ENCODE assay signal across 29 cellular contexts in the genomic region with DNA sequence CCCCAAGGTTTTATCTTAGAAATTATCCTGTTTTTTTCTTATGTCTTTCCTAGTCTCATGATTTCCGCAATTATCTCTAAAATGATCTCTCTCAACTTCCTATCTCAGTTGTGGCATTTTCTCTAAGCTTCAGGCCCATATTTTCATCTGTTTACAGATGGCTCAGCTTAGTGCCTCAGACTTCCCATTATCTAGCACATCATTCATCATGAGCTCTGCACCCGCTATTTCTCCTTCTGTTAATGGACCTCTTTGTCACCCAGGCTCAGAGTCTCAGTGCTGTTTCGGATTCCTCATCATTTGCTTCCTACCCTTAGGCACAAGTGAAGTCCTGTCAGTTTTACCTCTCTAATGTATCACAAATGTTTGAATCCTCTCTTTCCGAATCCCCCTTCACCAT.
"Had no signal": no experiment of that assay in that cellular context is flagged by ENCODE, and none has a peak within 500 bp of the region (broad histone marks: within the 10 kb centered on the region; RNA-seq: fewer than 3 reads in every experiment).

No MANE protein-coding gene starts in this region.

- FAIRE-seq: endometrium, urothelium cell line had no signal

- DNase-seq: activated B cell treated with CpG ODN at 0.5 μM for 24 hours; activated CD4-positive, alpha-beta T cell treated with anti-CD3 and anti-CD28 coated beads for 36 hours; activated CD4-positive, alpha-beta T cell treated with anti-CD3 and anti-CD28 coated beads, Interleukin-2, amount 50 U/mL, for 4 hours; activated CD8-positive, alpha-beta memory T cell treated with anti-CD3 and anti-CD28 coated beads for 24 hours; activated CD8-positive, alpha-beta memory T cell treated with anti-CD3 and anti-CD28 coated beads, Interleukin-2, amount 50 U/mL, for 4 hours; activated naive CD4-positive, alpha-beta T cell treated with anti-CD3 and anti-CD28 coated beads for 36 hours; activated naive CD8-positive, alpha-beta T cell treated with anti-CD3 and anti-CD28 coated beads, Interleukin-2, amount 10 ng/mL, durations not matched to agents 7 days and 5 days; activated T-cell treated with anti-CD3 and anti-CD28 coated beads, Interleukin-2, amount 50 U/mL, for 4 hours; amygdala; cortex of kidney; erythroblast; foreskin keratinocyte; immature natural killer cell; kidney glomerular epithelial cell; left lung; occipital lobe; retina; sigmoid colon; stimulated activated CD4-positive, alpha-beta T cell treated with anti-CD3 and anti-CD28 coated beads, Interleukin-15, amount 100 ng/mL, for 24 hours; stimulated activated CD8-positive, alpha-beta memory T cell treated with anti-CD3 and anti-CD28 coated beads, Interleukin-4, amount 100 ng/mL, for 48 hours; stimulated activated naive B cell treated with anti-CD40 and anti-IgM and Interleukin-4, amounts not matched to agents 10 μg/mL and 1 μg/mL and 100 μg/mL, for 72 hours; T1000; transverse colon had no signal

- H3K4me3 Mint-ChIP-seq: activated B cell treated with CpG ODN at 0.5 μM for 24 hours; activated CD4-positive, alpha-beta T cell treated with anti-CD3 and anti-CD28 coated beads for 36 hours; activated naive CD4-positive, alpha-beta T cell treated with anti-CD3 and anti-CD28 coated beads for 36 hours; activated naive CD8-positive, alpha-beta T cell treated with anti-CD3 and anti-CD28 coated beads, Interleukin-2, amount 10 ng/mL, durations not matched to agents 7 days and 5 days; activated T-cell treated with anti-CD3 and anti-CD28 coated beads, Interleukin-2, amount 50 U/mL, for 4 hours; immature natural killer cell; neural crest cell; stimulated activated naive B cell treated with anti-CD40 and anti-IgM and Interleukin-4, amounts not matched to agents 10 μg/mL and 1 μg/mL and 100 μg/mL, for 72 hours had no signal

- H3K4me1 Mint-ChIP-seq: activated B cell treated with CpG ODN at 0.5 μM for 24 hours; activated naive CD8-positive, alpha-beta T cell treated with anti-CD3 and anti-CD28 coated beads, Interleukin-2, amount 10 ng/mL, durations not matched to agents 7 days and 5 days; stimulated activated naive B cell treated with anti-CD40 and anti-IgM and Interleukin-4, amounts not matched to agents 10 μg/mL and 1 μg/mL and 100 μg/mL, for 72 hours had no signal

- H3K36me3 Mint-ChIP-seq: stimulated activated naive B cell treated with anti-CD40 and anti-IgM and Interleukin-4, amounts not matched to agents 10 μg/mL and 1 μg/mL and 100 μg/mL, for 72 hours had no signal

- H3K4me2 ChIP-seq: smooth muscle cell had no signal

- H3K36me3 ChIP-seq: left lung had no signal

- H3K4me3 ChIP-seq: left lung, lung, sigmoid colon, smooth muscle cell, transverse colon had no signal

- H3K9me3 ChIP-seq: left lung, sigmoid colon, transverse colon had no signal

- H3K4me1 ChIP-seq: foreskin keratinocyte, left lung had no signal

- H3K27me3 ChIP-seq: foreskin keratinocyte, sigmoid colon, transverse colon had no signal

- H3K9me3 Mint-ChIP-seq: activated B cell treated with CpG ODN at 0.5 μM for 24 hours; activated naive CD4-positive, alpha-beta T cell treated with anti-CD3 and anti-CD28 coated beads for 36 hours; activated naive CD8-positive, alpha-beta T cell treated with anti-CD3 and anti-CD28 coated beads, Interleukin-2, amount 10 ng/mL, durations not matched to agents 7 days and 5 days; activated T-cell treated with anti-CD3 and anti-CD28 coated beads, Interleukin-2, amount 50 U/mL, for 4 hours; activated T-helper 2 cell treated with anti-CD3 and anti-CD28 coated beads, Interferon-gamma antibody, Interleukin-2, Interleukin-4, amounts not matched to agents 10 μg/mL and 5 μg/mL and 100 μg/mL, durations not matched to agents 14 hours and 24 hours and 36 hours; immature natural killer cell; neural crest cell had no signal

- H3K27ac Mint-ChIP-seq: activated B cell treated with CpG ODN at 0.5 μM for 24 hours; activated CD4-positive, alpha-beta T cell treated with anti-CD3 and anti-CD28 coated beads for 36 hours; activated naive CD4-positive, alpha-beta T cell treated with anti-CD3 and anti-CD28 coated beads for 36 hours; activated naive CD8-positive, alpha-beta T cell treated with anti-CD3 and anti-CD28 coated beads, Interleukin-2, amount 10 ng/mL, durations not matched to agents 7 days and 5 days; activated T-helper 2 cell treated with anti-CD3 and anti-CD28 coated beads, Interferon-gamma antibody, Interleukin-2, Interleukin-4, amounts not matched to agents 10 μg/mL and 5 μg/mL and 100 μg/mL, durations not matched to agents 14 hours and 24 hours and 36 hours; immature natural killer cell; stimulated activated naive B cell treated with anti-CD40 and anti-IgM and Interleukin-4, amounts not matched to agents 10 μg/mL and 1 μg/mL and 100 μg/mL, for 72 hours had no signal

- ATAC-seq: activated CD4-positive, alpha-beta T cell treated with anti-CD3 and anti-CD28 coated beads for 36 hours; activated T-cell treated with anti-CD3 and anti-CD28 coated beads, Interleukin-2, amount 50 U/mL, for 4 hours; foreskin keratinocyte; left lung; stimulated activated naive B cell treated with anti-CD40 and anti-IgM and Interleukin-4, amounts not matched to agents 10 μg/mL and 1 μg/mL and 100 μg/mL, for 72 hours had no signal

- H3K27ac ChIP-seq: foreskin keratinocyte, left lung, sigmoid colon, transverse colon had no signal

- H3K27me3 Mint-ChIP-seq: activated B cell treated with CpG ODN at 0.5 μM for 24 hours; activated CD4-positive, alpha-beta T cell treated with anti-CD3 and anti-CD28 coated beads for 36 hours; activated naive CD8-positive, alpha-beta T cell treated with anti-CD3 and anti-CD28 coated beads, Interleukin-2, amount 10 ng/mL, durations not matched to agents 7 days and 5 days; stimulated activated naive B cell treated with anti-CD40 and anti-IgM and Interleukin-4, amounts not matched to agents 10 μg/mL and 1 μg/mL and 100 μg/mL, for 72 hours had no signal
